8 cellular contexts compared by ENCODE assay signal in genomic region chr11:5600374-5600851, GRCh38. TPM values are rescaled to one million over a fixed set of nuclear protein-coding genes. Genes with fewer than 3 reads are reported as not detected.
DNase-seq lines count a peak whose midpoint lies in the region; ATAC-seq, FAIRE-seq and TF ChIP-seq lines count a peak whose summit lies in the region.

No MANE protein-coding gene starts in this region.

- no peak overlapping the region for H3K4me3 ChIP-seq in psoas muscle

- no peaks in the 10 kb centered on the region for H3K9me3 ChIP-seq in psoas muscle

- peak; percentile 93 for ATAC-seq in GM19397 (IDR thresholded peaks at IDR 0.05; ENCODE audit: unreplicated experiment)
- ATAC-seq in HG03442 (IDR thresholded peaks at IDR 0.05; ENCODE audit: unreplicated experiment), result peak; percentile 83
- no peak for ATAC-seq in psoas muscle

- H3K27me3 ChIP-seq in psoas muscle (ENCODE audit: insufficient read depth in 3 of 3, low read length in 2 of 3), result peaks cover 0 to 2% (median 0%) of the 10 kb centered on the region in 3 donors

- no peak overlapping the region for H3K27ac ChIP-seq in psoas muscle

- FAIRE-seq in D721Med (lab: Jason Lieb, UNC), result no peak

- intact Hi-C loops in head of caudate nucleus (cut with DNase I), result no loop called here
- intact Hi-C loops in psoas muscle (cut with DNase I), result no loop called here

- WGBS in psoas muscle, 3 donors, result 34 to 44% (median 39%) methylated on average over 9 of the region's 9 CpGs

- TF ChIP-seq CTCF in D721Med (IDR thresholded peaks at IDR 0.05; ENCODE audit: insufficient read depth, missing control alignments) (peak; percentile 41), psoas muscle (IDR thresholded peaks at IDR 0.05) (peak; percentile 49)

- DNase-seq in D721Med (ENCODE audit: insufficient read length, low spot score), result no peak
- DNase-seq in RKO (ENCODE audit: low spot score), result peak; percentile 87
- peak; percentile 82 for DNase-seq in activated effector memory CD4-positive, alpha-beta T cell treated with anti-CD3 and anti-CD28 coated beads, Interleukin-2, amount 50 U/mL, for 16 hours
- peak in 24 of 42 donors; percentile 9 to 61 (median 28) for DNase-seq in head of caudate nucleus
- peak; percentile 51 to 67 for DNase-seq in psoas muscle
- DNase-seq in NCI-H774 (lab: John Stamatoyannopoulos, UW), result no peak

- H3K4me1 ChIP-seq in psoas muscle, result no peaks in the 10 kb centered on the region

- H3K36me3 ChIP-seq in psoas muscle (ENCODE audit: insufficient read depth in 1 of 2, low read depth in 1 of 2), result no peaks in the 10 kb centered on the region

RNA-seq across cellular contexts. Expression of gene TRIM6, which starts 4.0 kb away (rescaled TPM):
- under 1 TPM in 3 of 4 donors, not detected in 1; 0.44 to 0.78 (median 0.77) TPM for total RNA-seq in psoas muscle
- polyA plus RNA-seq in psoas muscle, result under 1 TPM; 0.26 to 0.36 (median 0.28) TPM

RNA-seq across cellular contexts. Expression of gene OR52B6, which starts 19.7 kb away (rescaled TPM):
- total RNA-seq in psoas muscle, result not detected
- polyA plus RNA-seq in psoas muscle, result not detected

RNA-seq across cellular contexts. Expression of gene TRIM34, which starts 24.4 kb away (rescaled TPM):
- total RNA-seq in psoas muscle, result 1 to 10 TPM in 1 of 4 donors, under 1 TPM in 3; 0.48 to 1.3 (median 0.89) TPM
- under 1 TPM; 0.55 to 0.79 (median 0.67) TPM for polyA plus RNA-seq in psoas muscle

RNA-seq across cellular contexts. Expression of gene OR52H1, which starts 52.1 kb away (rescaled TPM):
- not detected for total RNA-seq in psoas muscle
- polyA plus RNA-seq in psoas muscle, result not detected

Comparison
In these comparisons a context has a peak if more than half of its experiments do, and no peak if none do; other contexts are left out.
1. DNase-seq: peak in RKO (single experiment), activated effector memory CD4-positive, alpha-beta T cell treated with anti-CD3 and anti-CD28 coated beads, Interleukin-2, amount 50 U/mL, for 16 hours (single experiment), head of caudate nucleus (24 of 42) and psoas muscle (2 of 2); none in D721Med (single experiment) and NCI-H774 (single experiment).
2. ATAC-seq: peak in GM19397 (single experiment) and HG03442 (single experiment); none in psoas muscle (0 of 4).